ENCODE assay signal across 10 cellular contexts in genomic region chr5:177782792-177783633, GRCh38. TPM values are rescaled to one million over a fixed set of nuclear protein-coding genes. Genes with fewer than 3 reads are reported as not detected.
A peak's percentile ranks its signal among the peaks of the same experiment; 100 is the strongest.
DNase-seq lines count a peak whose midpoint lies in the region; ATAC-seq, FAIRE-seq and TF ChIP-seq lines count a peak whose summit lies in the region.
"Not testable (repeated sequence)": the region's sequence is repeated elsewhere in the genome, so short reads cannot be mapped to it uniquely, and the experiment has no call there.
"Had no signal": no experiment of that assay in that cellular context is flagged by ENCODE, and none has a peak within 500 bp of the region (broad histone marks: within the 10 kb centered on the region; RNA-seq: fewer than 3 reads in every experiment).

TSS of gene FAM153A (minus strand) at chr5:177782899.

- not testable (repeated sequence) for H3K9me3 Mint-ChIP-seq in activated CD8-positive, alpha-beta T cell treated with anti-CD3 and anti-CD28 coated beads for 36 hours; activated naive CD8-positive, alpha-beta T cell treated with anti-CD3 and anti-CD28 coated beads, Interleukin-2, amount 10 ng/mL, durations not matched to agents 7 days and 5 days

- FAIRE-seq in pancreas (lab: Jason Lieb, UNC) = not testable (repeated sequence)

- not testable (repeated sequence) for H3K4me1 ChIP-seq in RWPE2 (ENCODE audit: insufficient read depth, poor library complexity, severe bottlenecking); gastroesophageal sphincter; right lobe of liver; pancreas; upper lobe of left lung

- not testable (repeated sequence) for H3K36me3 ChIP-seq in RWPE2 (ENCODE audit: low read depth); gastroesophageal sphincter; right lobe of liver; pancreas; upper lobe of left lung

- not testable (repeated sequence) for TF ChIP-seq POLR2A in gastroesophageal sphincter (IDR thresholded peaks at IDR 0.05); right lobe of liver (IDR thresholded peaks at IDR 0.05); upper lobe of left lung (IDR thresholded peaks at IDR 0.05)

- intact Hi-C loops in activated CD8-positive, alpha-beta T cell treated with anti-CD3 and anti-CD28 coated beads for 36 hours (cut with micrococcal nuclease); right lobe of liver (cut with DNase I); pancreas (cut with DNase I): not testable (repeated sequence)

- not testable (repeated sequence) for H3K27ac Mint-ChIP-seq in activated CD8-positive, alpha-beta T cell treated with anti-CD3 and anti-CD28 coated beads for 36 hours; activated naive CD8-positive, alpha-beta T cell treated with anti-CD3 and anti-CD28 coated beads, Interleukin-2, amount 10 ng/mL, durations not matched to agents 7 days and 5 days

- not testable (repeated sequence) for H3K27me3 ChIP-seq in RWPE2 (ENCODE audit: insufficient read depth, poor library complexity, severe bottlenecking); gastroesophageal sphincter; right lobe of liver; pancreas; upper lobe of left lung

- TF ChIP-seq CTCF in RWPE2 (IDR thresholded peaks at IDR 0.05; ENCODE audit: poor library complexity, severe bottlenecking); activated CD8-positive, alpha-beta T cell treated with anti-CD3 and anti-CD28 coated beads for 36 hours (IDR thresholded peaks at IDR 0.05); gastroesophageal sphincter (IDR thresholded peaks at IDR 0.05); right lobe of liver (IDR thresholded peaks at IDR 0.05); pancreas (IDR thresholded peaks at IDR 0.05); upper lobe of left lung (IDR thresholded peaks at IDR 0.05): not testable (repeated sequence)

- H3K4me3 ChIP-seq in RWPE2 (ENCODE audit: severe bottlenecking); right lobe of liver; pancreas; upper lobe of left lung: not testable (repeated sequence)
- peak within 1 kb of the TSS in 1 of 2 donors; percentile 42 for H3K4me3 ChIP-seq in gastroesophageal sphincter

- not testable (repeated sequence) for H3K36me3 Mint-ChIP-seq in activated CD8-positive, alpha-beta T cell treated with anti-CD3 and anti-CD28 coated beads for 36 hours (ENCODE audit: low read depth); activated naive CD8-positive, alpha-beta T cell treated with anti-CD3 and anti-CD28 coated beads, Interleukin-2, amount 10 ng/mL, durations not matched to agents 7 days and 5 days

- H3K27ac ChIP-seq in RWPE2 (ENCODE audit: poor library complexity, severe bottlenecking); right lobe of liver; pancreas; upper lobe of left lung: not testable (repeated sequence)
- peak within 1 kb of the TSS in 1 of 4 donors; percentile 24 for H3K27ac ChIP-seq in gastroesophageal sphincter

- no CpG with 5 or more reads among the region's 67 CpGs for WGBS in gastroesophageal sphincter (ENCODE audit: low coverage in 1 of 2), 2 donors
- WGBS in right lobe of liver (ENCODE audit: insufficient coverage, low coverage, low lambda C conversion rate, missing lambda C conversion rate) = no CpG with 5 or more reads among the region's 67 CpGs
- 8 to 67% methylated on average over 1 to 9 of the region's 67 CpGs for WGBS in pancreas, 2 donors
- WGBS in upper lobe of left lung, 2 donors = no CpG with 5 or more reads among the region's 67 CpGs

- H3K4me3 Mint-ChIP-seq in activated CD8-positive, alpha-beta T cell treated with anti-CD3 and anti-CD28 coated beads for 36 hours = peak within 1 kb of the TSS; percentile 27
- peak within 1 kb of the TSS; percentile 39 for H3K4me3 Mint-ChIP-seq in activated naive CD8-positive, alpha-beta T cell treated with anti-CD3 and anti-CD28 coated beads, Interleukin-2, amount 10 ng/mL, durations not matched to agents 7 days and 5 days

- CTCF ChIA-PET in activated CD8-positive, alpha-beta T cell treated with anti-CD3 and anti-CD28 coated beads for 36 hours (lab: Charles Lee) = not testable (repeated sequence)

- not testable (repeated sequence) for H3K27me3 Mint-ChIP-seq in activated CD8-positive, alpha-beta T cell treated with anti-CD3 and anti-CD28 coated beads for 36 hours; activated naive CD8-positive, alpha-beta T cell treated with anti-CD3 and anti-CD28 coated beads, Interleukin-2, amount 10 ng/mL, durations not matched to agents 7 days and 5 days

- ATAC-seq in RWPE2 (ENCODE audit: low read depth) (peak; percentile 76), gastroesophageal sphincter (peak; percentile 65), right lobe of liver (peak; percentile 52 to 74 (median 60)), pancreas (peak; percentile 85 to 95 (median 92)), upper lobe of left lung (ENCODE audit: low FRiP score in 2 of 2) (peak; percentile 64 to 81)
- peak; percentile 100 for ATAC-seq in activated CD8-positive, alpha-beta T cell treated with anti-CD3 and anti-CD28 coated beads for 36 hours
- ATAC-seq in activated naive CD8-positive, alpha-beta T cell treated with anti-CD3 and anti-CD28 coated beads, Interleukin-2, amount 10 ng/mL, durations not matched to agents 7 days and 5 days (ENCODE audit: low read depth) = peak; percentile 99

- not testable (repeated sequence) for H3K4me1 Mint-ChIP-seq in activated CD8-positive, alpha-beta T cell treated with anti-CD3 and anti-CD28 coated beads for 36 hours (ENCODE audit: low read depth); activated naive CD8-positive, alpha-beta T cell treated with anti-CD3 and anti-CD28 coated beads, Interleukin-2, amount 10 ng/mL, durations not matched to agents 7 days and 5 days

- DNase-seq in ELF-1 (ENCODE audit: low read depth, low spot score) = peak; percentile 2
- not testable (repeated sequence) for DNase-seq in RWPE2 (ENCODE audit: low spot score); activated naive CD8-positive, alpha-beta T cell treated with anti-CD3 and anti-CD28 coated beads, Interleukin-2, amount 10 ng/mL, durations not matched to agents 7 days and 5 days; right lobe of liver
- DNase-seq in activated CD8-positive, alpha-beta T cell treated with anti-CD3 and anti-CD28 coated beads for 36 hours = peak; percentile 27
- DNase-seq in pancreas = peak in 3 of 6 donors; percentile 21 to 50 (median 36)
- DNase-seq in upper lobe of left lung = peak in 1 of 2 donors; percentile 55

- POLR2A ChIA-PET in activated CD8-positive, alpha-beta T cell treated with anti-CD3 and anti-CD28 coated beads for 36 hours (lab: Charles Lee); activated naive CD8-positive, alpha-beta T cell treated with anti-CD3 and anti-CD28 coated beads, Interleukin-2, amount 10 ng/mL, durations not matched to agents 7 days and 5 days (lab: Charles Lee): not testable (repeated sequence)

- not testable (repeated sequence) for H3K9me3 ChIP-seq in RWPE2 (ENCODE audit: severe bottlenecking); gastroesophageal sphincter; right lobe of liver; pancreas; upper lobe of left lung

- TF ChIP-seq EP300 in gastroesophageal sphincter (IDR thresholded peaks at IDR 0.05); upper lobe of left lung (IDR thresholded peaks at IDR 0.05): not testable (repeated sequence)

RNA-seq across cellular contexts. Expression of gene FAM153A, which starts in this region (rescaled TPM):
- 10 to 100 TPM; 56.9 to 65.4 TPM for total RNA-seq in activated CD8-positive, alpha-beta T cell treated with anti-CD3 and anti-CD28 coated beads for 36 hours
- total RNA-seq in activated naive CD8-positive, alpha-beta T cell treated with anti-CD3 and anti-CD28 coated beads, Interleukin-2, amount 10 ng/mL, durations not matched to agents 7 days and 5 days = 10 to 100 TPM; 41.7 to 42.0 TPM
- total RNA-seq in gastroesophageal sphincter = 10 to 100 TPM in 2 of 4 donors, 1 to 10 TPM in 2; 1.5 to 26.3 (median 9.2) TPM
- total RNA-seq in right lobe of liver = 1 to 10 TPM in 3 of 6 experiments, under 1 TPM in 3; 0.37 to 2.4 (median 0.81) TPM
- 1 to 10 TPM; 1.4 to 7.5 (median 4.4) TPM for total RNA-seq in pancreas
- 1 to 10 TPM; 2.9 to 4.4 TPM for polyA plus RNA-seq in pancreas
- 10 to 100 TPM in 1 of 6 donors, 1 to 10 TPM in 5; 3.5 to 31.4 (median 5.1) TPM for total RNA-seq in upper lobe of left lung
- total RNA-seq: neural crest cell, SJSA1 had no signal
